Comparison of ENCODE assay signal across 12 cellular contexts in genomic region chr1:117828206-117828605, GRCh38.
A peak's percentile ranks its signal among the peaks of the same experiment; 100 is the strongest.
DNase-seq lines count a peak whose midpoint lies in the region; ATAC-seq and TF ChIP-seq lines count a peak whose summit lies in the region.
"Had no signal": no experiment of that assay in that cellular context is flagged by ENCODE, and none has a peak within 500 bp of the region (broad histone marks: within the 10 kb centered on the region; RNA-seq: fewer than 3 reads in every experiment).

No MANE protein-coding gene starts in this region.

- intact Hi-C loops in left colon (cut with DNase I, micrococcal nuclease): no loop called here
- intact Hi-C loops in activated CD8-positive, alpha-beta T cell treated with anti-CD3 and anti-CD28 coated beads for 36 hours (cut with micrococcal nuclease): no loop called here

- H3K4me2 ChIP-seq in GM23338: no peak overlapping the region

- H3K4me3 ChIP-seq in GM23338: no peak overlapping the region
- no peak overlapping the region for H3K4me3 ChIP-seq in thoracic aorta
- H3K4me3 ChIP-seq: stomach had no signal

- ATAC-seq in GM23338 (peak; percentile 39; the same call in 1 of the 3 replicates), left colon (peak; percentile 27), thoracic aorta (ENCODE audit: insufficient number of reproducible peaks, low FRiP score, low read depth) (peak; percentile 85), GM18505 (IDR thresholded peaks at IDR 0.05; ENCODE audit: unreplicated experiment) (no peak)
- no peak for ATAC-seq in activated CD8-positive, alpha-beta T cell treated with anti-CD3 and anti-CD28 coated beads for 36 hours

- no peaks in the 10 kb centered on the region for H3K79me2 ChIP-seq in GM23338 (replicated peaks; ENCODE audit: insufficient read depth)

- no peaks in the 10 kb centered on the region for H4K20me1 ChIP-seq in GM23338 (replicated peaks; ENCODE audit: insufficient read depth)

- TF ChIP-seq CTCF in GM23338 (conservative IDR thresholded peaks at IDR 0.05; ENCODE audit: low read depth in 2 of 2) (no peak), thoracic aorta (IDR thresholded peaks at IDR 0.05) (peak; percentile 39), mesothelial cell of epicardium (IDR thresholded peaks at IDR 0.05; ENCODE audit: unreplicated experiment) (no peak)
- TF ChIP-seq CTCF in activated CD8-positive, alpha-beta T cell treated with anti-CD3 and anti-CD28 coated beads for 36 hours (IDR thresholded peaks at IDR 0.05): no peak

- H3F3A ChIP-seq in GM23338 (replicated peaks; ENCODE audit: low read depth): no peaks in the 10 kb centered on the region

- H3K4me1 ChIP-seq in GM23338 (ENCODE audit: insufficient read depth) (no peaks in the 10 kb centered on the region), thoracic aorta (ENCODE audit: control insufficient read depth in 1 of 2, low read depth in 2 of 2) (peaks cover 25 to 53% of the 10 kb centered on the region in 2 donors)

- H3K36me3 ChIP-seq in GM23338 (ENCODE audit: insufficient read depth) (no peaks in the 10 kb centered on the region), thoracic aorta (no peaks in the 10 kb centered on the region)
- H3K36me3 ChIP-seq: stomach had no signal

- no peak for TF ChIP-seq POLR2A in GM18505 (IDR thresholded peaks at IDR 0.05; ENCODE audit: borderline replicate concordance, extremely low read depth, insufficient read depth, insufficient read length)

- H3K4me3 Mint-ChIP-seq in GM23338: no peak overlapping the region
- H3K4me3 Mint-ChIP-seq in activated CD8-positive, alpha-beta T cell treated with anti-CD3 and anti-CD28 coated beads for 36 hours: no peak overlapping the region
- H3K4me3 Mint-ChIP-seq in mesothelial cell of epicardium: no peak overlapping the region
- H3K4me3 Mint-ChIP-seq: nephron progenitor cell had no signal

- DNase-seq in GM23338 (ENCODE audit: low spot score): no peak
- peak; percentile 55 for DNase-seq in dedifferentiated amniotic fluid mesenchymal stem cell (ENCODE audit: extremely low spot score)
- peak; percentile 23 to 54 for DNase-seq in left colon
- peak; percentile 56 for DNase-seq in thoracic aorta (ENCODE audit: low spot score)
- no peak for DNase-seq in activated CD8-positive, alpha-beta T cell treated with anti-CD3 and anti-CD28 coated beads for 36 hours
- DNase-seq in mesothelial cell of epicardium (ENCODE audit: low spot score in 2 of 2, unreplicated experiment in 2 of 2): no peak
- DNase-seq in NCI-H146 treated with DMSO at 0.1 percent for 48 hours (lab: John Stamatoyannopoulos, UW; ENCODE audit: unreplicated experiment): no peak
- DNase-seq: NCI-H524, nephron progenitor cell, SHP77, stomach had no signal

- H3K9me3 Mint-ChIP-seq in GM23338: peaks cover 10% of the 10 kb centered on the region; the same call in 2 of the 3 replicates
- H3K9me3 Mint-ChIP-seq in activated CD8-positive, alpha-beta T cell treated with anti-CD3 and anti-CD28 coated beads for 36 hours: peaks cover 5% of the 10 kb centered on the region
- H3K9me3 Mint-ChIP-seq in mesothelial cell of epicardium: peaks cover 6% of the 10 kb centered on the region

- H3K27me3 Mint-ChIP-seq in GM23338 (ENCODE audit: insufficient read depth, low read depth, poor library complexity) (no peaks in the 10 kb centered on the region), mesothelial cell of epicardium (ENCODE audit: low read depth) (no peaks in the 10 kb centered on the region)
- H3K27me3 Mint-ChIP-seq in activated CD8-positive, alpha-beta T cell treated with anti-CD3 and anti-CD28 coated beads for 36 hours: peaks cover 11% of the 10 kb centered on the region

- H2AFZ ChIP-seq in GM23338: no peak overlapping the region

- H3K27ac ChIP-seq in GM23338 (ENCODE audit: low read depth) (no peak overlapping the region), thoracic aorta (peak overlapping the region; percentile 69 to 74)

- H3K36me3 Mint-ChIP-seq in GM23338 (ENCODE audit: low read depth) (peaks cover 6% of the 10 kb centered on the region; the same call in 1 of the 3 replicates), mesothelial cell of epicardium (no peaks in the 10 kb centered on the region)
- no peaks in the 10 kb centered on the region for H3K36me3 Mint-ChIP-seq in activated CD8-positive, alpha-beta T cell treated with anti-CD3 and anti-CD28 coated beads for 36 hours (ENCODE audit: low read depth)

- no peak overlapping the region for H3K27ac Mint-ChIP-seq in GM23338
- H3K27ac Mint-ChIP-seq in activated CD8-positive, alpha-beta T cell treated with anti-CD3 and anti-CD28 coated beads for 36 hours: no peak overlapping the region
- H3K27ac Mint-ChIP-seq in mesothelial cell of epicardium: no peak overlapping the region
- H3K27ac Mint-ChIP-seq: nephron progenitor cell had no signal

- POLR2A ChIA-PET in activated CD8-positive, alpha-beta T cell treated with anti-CD3 and anti-CD28 coated beads for 36 hours (lab: Charles Lee): no interaction called here

- H3K27me3 ChIP-seq in GM23338 (ENCODE audit: insufficient read depth): no peaks in the 10 kb centered on the region
- no peaks in the 10 kb centered on the region for H3K27me3 ChIP-seq in thoracic aorta (replicated peaks; ENCODE audit: insufficient read depth)
- H3K27me3 ChIP-seq: stomach had no signal

- H3K9me3 ChIP-seq in thoracic aorta: no peaks in the 10 kb centered on the region

- CTCF ChIA-PET in activated CD8-positive, alpha-beta T cell treated with anti-CD3 and anti-CD28 coated beads for 36 hours (lab: Charles Lee): no interaction called here

- H3K9me2 ChIP-seq in GM23338 (ENCODE audit: insufficient read depth): no peaks in the 10 kb centered on the region

- H3K4me1 Mint-ChIP-seq in GM23338 (peaks cover 5% of the 10 kb centered on the region; the same call in 1 of the 3 replicates), mesothelial cell of epicardium (no peaks in the 10 kb centered on the region)
- H3K4me1 Mint-ChIP-seq in activated CD8-positive, alpha-beta T cell treated with anti-CD3 and anti-CD28 coated beads for 36 hours (ENCODE audit: low read depth): peaks cover 5% of the 10 kb centered on the region
- H3K4me1 Mint-ChIP-seq: nephron progenitor cell had no signal

TF ChIP-seq in GM23338, 12 proteins besides CTCF, POLR2A, EP300 and RAD21 (continues in another document):
- TF ChIP-seq EZH2 (IDR thresholded peaks at IDR 0.05; ENCODE audit: low read depth, unreplicated experiment) (no peak), NANOG (IDR thresholded peaks at IDR 0.05; ENCODE audit: borderline replicate concordance) (no peak), POLR2AphosphoS5 (IDR thresholded peaks at IDR 0.05; ENCODE audit: low read depth) (no peak), EZH2phosphoT487 (IDR thresholded peaks at IDR 0.05; ENCODE audit: unreplicated experiment) (no peak), JUNB (IDR thresholded peaks at IDR 0.05; ENCODE audit: unreplicated experiment) (no peak), ZNF114 (CRISPR knock-in tag; IDR thresholded peaks at IDR 0.05) (no peak), CREB1 (CRISPR knock-in tag; IDR thresholded peaks at IDR 0.05; ENCODE audit: low read depth) (no peak), STAT1 (IDR thresholded peaks at IDR 0.05; ENCODE audit: unreplicated experiment) (no peak)
- TF ChIP-seq, protein P1, sequence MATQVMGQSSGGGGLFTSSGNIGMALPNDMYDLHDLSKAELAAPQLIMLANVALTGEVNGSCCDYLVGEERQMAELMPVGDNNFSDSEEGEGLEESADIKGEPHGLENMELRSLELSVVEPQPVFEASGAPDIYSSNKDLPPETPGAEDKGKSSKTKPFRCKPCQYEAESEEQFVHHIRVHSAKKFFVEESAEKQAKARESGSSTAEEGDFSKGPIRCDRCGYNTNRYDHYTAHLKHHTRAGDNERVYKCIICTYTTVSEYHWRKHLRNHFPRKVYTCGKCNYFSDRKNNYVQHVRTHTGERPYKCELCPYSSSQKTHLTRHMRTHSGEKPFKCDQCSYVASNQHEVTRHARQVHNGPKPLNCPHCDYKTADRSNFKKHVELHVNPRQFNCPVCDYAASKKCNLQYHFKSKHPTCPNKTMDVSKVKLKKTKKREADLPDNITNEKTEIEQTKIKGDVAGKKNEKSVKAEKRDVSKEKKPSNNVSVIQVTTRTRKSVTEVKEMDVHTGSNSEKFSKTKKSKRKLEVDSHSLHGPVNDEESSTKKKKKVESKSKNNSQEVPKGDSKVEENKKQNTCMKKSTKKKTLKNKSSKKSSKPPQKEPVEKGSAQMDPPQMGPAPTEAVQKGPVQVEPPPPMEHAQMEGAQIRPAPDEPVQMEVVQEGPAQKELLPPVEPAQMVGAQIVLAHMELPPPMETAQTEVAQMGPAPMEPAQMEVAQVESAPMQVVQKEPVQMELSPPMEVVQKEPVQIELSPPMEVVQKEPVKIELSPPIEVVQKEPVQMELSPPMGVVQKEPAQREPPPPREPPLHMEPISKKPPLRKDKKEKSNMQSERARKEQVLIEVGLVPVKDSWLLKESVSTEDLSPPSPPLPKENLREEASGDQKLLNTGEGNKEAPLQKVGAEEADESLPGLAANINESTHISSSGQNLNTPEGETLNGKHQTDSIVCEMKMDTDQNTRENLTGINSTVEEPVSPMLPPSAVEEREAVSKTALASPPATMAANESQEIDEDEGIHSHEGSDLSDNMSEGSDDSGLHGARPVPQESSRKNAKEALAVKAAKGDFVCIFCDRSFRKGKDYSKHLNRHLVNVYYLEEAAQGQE (IDR thresholded peaks at IDR 0.05; ENCODE audit: unreplicated experiment): no peak
- TF ChIP-seq, protein P2, sequence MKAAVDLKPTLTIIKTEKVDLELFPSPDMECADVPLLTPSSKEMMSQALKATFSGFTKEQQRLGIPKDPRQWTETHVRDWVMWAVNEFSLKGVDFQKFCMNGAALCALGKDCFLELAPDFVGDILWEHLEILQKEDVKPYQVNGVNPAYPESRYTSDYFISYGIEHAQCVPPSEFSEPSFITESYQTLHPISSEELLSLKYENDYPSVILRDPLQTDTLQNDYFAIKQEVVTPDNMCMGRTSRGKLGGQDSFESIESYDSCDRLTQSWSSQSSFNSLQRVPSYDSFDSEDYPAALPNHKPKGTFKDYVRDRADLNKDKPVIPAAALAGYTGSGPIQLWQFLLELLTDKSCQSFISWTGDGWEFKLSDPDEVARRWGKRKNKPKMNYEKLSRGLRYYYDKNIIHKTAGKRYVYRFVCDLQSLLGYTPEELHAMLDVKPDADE (IDR thresholded peaks at IDR 0.05): no peak

Comparison
In these comparisons a context has a peak if more than half of its experiments do, and no peak if none do; other contexts are left out.
1. ATAC-seq: peak in GM23338 (single experiment), left colon (single experiment) and thoracic aorta (single experiment); none in activated CD8-positive, alpha-beta T cell treated with anti-CD3 and anti-CD28 coated beads for 36 hours (single experiment) and GM18505 (single experiment).
2. DNase-seq: peak in dedifferentiated amniotic fluid mesenchymal stem cell (single experiment), left colon (2 of 2) and thoracic aorta (single experiment); none in GM23338 (single experiment), activated CD8-positive, alpha-beta T cell treated with anti-CD3 and anti-CD28 coated beads for 36 hours (single experiment), mesothelial cell of epicardium (0 of 2) and NCI-H146 treated with DMSO at 0.1 percent for 48 hours (single experiment).